In the genomic region with DNA sequence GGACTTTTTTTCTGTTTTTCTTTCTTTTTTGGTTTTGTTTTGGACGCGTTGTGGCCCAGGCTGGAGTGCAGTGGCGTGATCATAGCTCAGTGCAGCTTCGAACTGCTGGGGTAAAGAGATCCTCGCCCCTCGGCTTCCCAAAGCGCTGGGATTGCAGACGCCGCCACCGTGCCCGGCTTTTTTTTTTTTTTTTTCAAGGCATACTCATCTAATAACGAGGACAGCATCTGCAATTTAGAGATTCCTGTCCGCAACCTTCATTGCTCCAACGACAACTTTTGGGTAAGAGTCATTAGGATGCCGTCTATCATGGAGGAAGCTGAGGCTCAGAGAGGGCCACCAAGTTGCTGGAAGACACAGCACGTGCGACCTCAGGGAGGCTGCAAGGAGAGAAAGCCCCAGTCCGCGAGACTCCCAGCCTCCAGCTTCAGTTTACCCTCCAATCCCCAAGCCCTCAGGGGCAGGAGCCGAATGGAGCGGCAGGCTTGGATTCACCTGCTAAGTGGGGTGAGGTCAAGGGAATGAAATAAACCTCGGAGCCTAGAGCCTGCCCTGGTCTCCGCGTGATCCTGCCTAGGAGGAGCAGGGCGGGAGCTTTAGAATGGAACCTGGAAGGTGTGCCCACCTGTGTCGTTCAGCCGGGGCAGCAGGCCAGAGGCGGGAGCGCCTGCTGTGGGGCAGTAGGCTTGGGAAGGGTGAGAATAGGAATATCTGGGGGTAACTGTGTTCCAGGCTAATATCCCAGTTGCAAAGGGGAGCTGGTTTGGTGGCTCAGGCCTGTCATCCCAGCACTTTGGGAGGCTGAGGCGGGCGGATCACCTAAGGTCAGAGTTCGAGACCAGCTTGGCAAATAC, we compare ENCODE assay signal across 2 cellular contexts.
TF ChIP-seq lines count a peak whose summit lies in the region.

No MANE protein-coding gene starts in this region.

TF ChIP-seq in GM23338, 12 proteins besides CTCF, POLR2A, EP300 and RAD21 (continues in another document):
- TF ChIP-seq, protein P1, sequence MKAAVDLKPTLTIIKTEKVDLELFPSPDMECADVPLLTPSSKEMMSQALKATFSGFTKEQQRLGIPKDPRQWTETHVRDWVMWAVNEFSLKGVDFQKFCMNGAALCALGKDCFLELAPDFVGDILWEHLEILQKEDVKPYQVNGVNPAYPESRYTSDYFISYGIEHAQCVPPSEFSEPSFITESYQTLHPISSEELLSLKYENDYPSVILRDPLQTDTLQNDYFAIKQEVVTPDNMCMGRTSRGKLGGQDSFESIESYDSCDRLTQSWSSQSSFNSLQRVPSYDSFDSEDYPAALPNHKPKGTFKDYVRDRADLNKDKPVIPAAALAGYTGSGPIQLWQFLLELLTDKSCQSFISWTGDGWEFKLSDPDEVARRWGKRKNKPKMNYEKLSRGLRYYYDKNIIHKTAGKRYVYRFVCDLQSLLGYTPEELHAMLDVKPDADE (IDR thresholded peaks at IDR 0.05), result no peak
- TF ChIP-seq POLR2AphosphoS5 (IDR thresholded peaks at IDR 0.05; ENCODE audit: low read depth) (no peak), ZNF114 (CRISPR knock-in tag; IDR thresholded peaks at IDR 0.05) (no peak), REST (IDR thresholded peaks at IDR 0.05; ENCODE audit: unreplicated experiment) (no peak), NANOG (IDR thresholded peaks at IDR 0.05; ENCODE audit: borderline replicate concordance) (no peak), EZH2 (IDR thresholded peaks at IDR 0.05; ENCODE audit: low read depth, unreplicated experiment) (no peak), STAT1 (IDR thresholded peaks at IDR 0.05; ENCODE audit: unreplicated experiment) (no peak), JUNB (IDR thresholded peaks at IDR 0.05; ENCODE audit: unreplicated experiment) (no peak), CREB1 (CRISPR knock-in tag; IDR thresholded peaks at IDR 0.05; ENCODE audit: low read depth) (no peak), EZH2phosphoT487 (IDR thresholded peaks at IDR 0.05; ENCODE audit: unreplicated experiment) (no peak)

TF ChIP-seq in SK-N-SH treated with all-trans-retinoic acid at 6 μM for 48 hours, 23 proteins besides CTCF, POLR2A, EP300 and RAD21 (continued from another document):
- TF ChIP-seq, protein P2, sequence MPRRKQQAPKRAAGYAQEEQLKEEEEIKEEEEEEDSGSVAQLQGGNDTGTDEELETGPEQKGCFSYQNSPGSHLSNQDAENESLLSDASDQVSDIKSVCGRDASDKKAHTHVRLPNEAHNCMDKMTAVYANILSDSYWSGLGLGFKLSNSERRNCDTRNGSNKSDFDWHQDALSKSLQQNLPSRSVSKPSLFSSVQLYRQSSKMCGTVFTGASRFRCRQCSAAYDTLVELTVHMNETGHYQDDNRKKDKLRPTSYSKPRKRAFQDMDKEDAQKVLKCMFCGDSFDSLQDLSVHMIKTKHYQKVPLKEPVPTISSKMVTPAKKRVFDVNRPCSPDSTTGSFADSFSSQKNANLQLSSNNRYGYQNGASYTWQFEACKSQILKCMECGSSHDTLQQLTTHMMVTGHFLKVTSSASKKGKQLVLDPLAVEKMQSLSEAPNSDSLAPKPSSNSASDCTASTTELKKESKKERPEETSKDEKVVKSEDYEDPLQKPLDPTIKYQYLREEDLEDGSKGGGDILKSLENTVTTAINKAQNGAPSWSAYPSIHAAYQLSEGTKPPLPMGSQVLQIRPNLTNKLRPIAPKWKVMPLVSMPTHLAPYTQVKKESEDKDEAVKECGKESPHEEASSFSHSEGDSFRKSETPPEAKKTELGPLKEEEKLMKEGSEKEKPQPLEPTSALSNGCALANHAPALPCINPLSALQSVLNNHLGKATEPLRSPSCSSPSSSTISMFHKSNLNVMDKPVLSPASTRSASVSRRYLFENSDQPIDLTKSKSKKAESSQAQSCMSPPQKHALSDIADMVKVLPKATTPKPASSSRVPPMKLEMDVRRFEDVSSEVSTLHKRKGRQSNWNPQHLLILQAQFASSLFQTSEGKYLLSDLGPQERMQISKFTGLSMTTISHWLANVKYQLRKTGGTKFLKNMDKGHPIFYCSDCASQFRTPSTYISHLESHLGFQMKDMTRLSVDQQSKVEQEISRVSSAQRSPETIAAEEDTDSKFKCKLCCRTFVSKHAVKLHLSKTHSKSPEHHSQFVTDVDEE (CRISPR knock-in tag; IDR thresholded peaks at IDR 0.05), result no peak
- no peak for TF ChIP-seq ZNF8 (CRISPR knock-in tag; IDR thresholded peaks at IDR 0.05)
- TF ChIP-seq CSRNP3 (CRISPR knock-in tag; IDR thresholded peaks at IDR 0.05), result no peak
- TF ChIP-seq CSDC2 (CRISPR knock-in tag; IDR thresholded peaks at IDR 0.05), result no peak
- TF ChIP-seq PATZ1 (CRISPR knock-in tag; IDR thresholded peaks at IDR 0.05; ENCODE audit: borderline replicate concordance), result no peak
- TF ChIP-seq TCF4 (CRISPR knock-in tag; IDR thresholded peaks at IDR 0.05; ENCODE audit: borderline replicate concordance), result no peak
- TF ChIP-seq ZC3H10 (CRISPR knock-in tag; IDR thresholded peaks at IDR 0.05), result no peak
- TF ChIP-seq, protein P3, sequence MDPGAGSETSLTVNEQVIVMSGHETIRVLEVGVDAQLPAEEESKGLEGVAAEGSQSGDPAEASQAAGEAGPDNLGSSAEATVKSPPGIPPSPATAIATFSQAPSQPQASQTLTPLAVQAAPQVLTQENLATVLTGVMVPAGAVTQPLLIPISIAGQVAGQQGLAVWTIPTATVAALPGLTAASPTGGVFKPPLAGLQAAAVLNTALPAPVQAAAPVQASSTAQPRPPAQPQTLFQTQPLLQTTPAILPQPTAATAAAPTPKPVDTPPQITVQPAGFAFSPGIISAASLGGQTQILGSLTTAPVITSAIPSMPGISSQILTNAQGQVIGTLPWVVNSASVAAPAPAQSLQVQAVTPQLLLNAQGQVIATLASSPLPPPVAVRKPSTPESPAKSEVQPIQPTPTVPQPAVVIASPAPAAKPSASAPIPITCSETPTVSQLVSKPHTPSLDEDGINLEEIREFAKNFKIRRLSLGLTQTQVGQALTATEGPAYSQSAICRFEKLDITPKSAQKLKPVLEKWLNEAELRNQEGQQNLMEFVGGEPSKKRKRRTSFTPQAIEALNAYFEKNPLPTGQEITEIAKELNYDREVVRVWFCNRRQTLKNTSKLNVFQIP (CRISPR knock-in tag; IDR thresholded peaks at IDR 0.05; ENCODE audit: borderline replicate concordance, low read depth), result no peak
- no peak for TF ChIP-seq SNAI2 (CRISPR knock-in tag; IDR thresholded peaks at IDR 0.05)
- TF ChIP-seq ZFP30 (CRISPR knock-in tag; IDR thresholded peaks at IDR 0.05), result no peak
TF ChIP-seq in SK-N-SH treated with all-trans-retinoic acid at 6 μM for 48 hours: peak in this region for 0.
